In genomic region chr2:177254433-177255226, GRCh38 we compare ENCODE assay signal across 1 cellular context.
A peak's percentile ranks its signal among the peaks of the same experiment; 100 is the strongest.
TF ChIP-seq lines count a peak whose summit lies in the region.

No MANE protein-coding gene starts in this region.

TF ChIP-seq in H1, 55 proteins besides CTCF, POLR2A, EP300 and RAD21:
- no peak for TF ChIP-seq FOSL1 (IDR thresholded peaks at IDR 0.05; ENCODE audit: insufficient read depth, low read depth, low read length)
- TF ChIP-seq MAX (IDR thresholded peaks at IDR 0.05): peak; percentile 62; the same call in 1 of the 2 replicates
- peak in 1 of 2 experiments; percentile 63; a peak in 1 of 4 replicates for TF ChIP-seq SIN3A (conservative IDR thresholded peaks at IDR 0.05 in 1 of 2, IDR thresholded peaks at IDR 0.05 in 1 of 2; ENCODE audit: low read depth in 1 of 2, low read length in 2 of 2)
